ENCODE assay signal across 27 cellular contexts in the genomic region with DNA sequence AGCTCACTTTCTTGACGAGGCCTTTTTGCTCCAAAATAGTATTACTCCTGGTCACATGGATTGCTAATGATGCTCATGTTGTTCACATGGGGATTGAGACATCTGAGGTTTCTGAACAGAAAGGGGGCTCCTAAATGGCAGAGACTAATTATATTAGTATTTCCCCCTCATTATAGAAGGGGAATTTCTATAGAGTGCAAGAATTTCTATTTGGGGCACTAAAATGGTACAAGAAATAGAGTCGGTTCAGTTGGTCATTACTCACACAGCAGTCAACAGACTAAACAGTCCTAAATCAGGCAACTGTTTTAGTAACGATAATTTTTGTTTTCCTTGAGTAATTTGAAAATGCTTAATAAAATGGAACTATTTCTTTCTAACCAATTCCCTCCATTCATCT.
DNase-seq lines count a peak whose midpoint lies in the region; ATAC-seq and TF ChIP-seq lines count a peak whose summit lies in the region.
"Had no signal": no experiment of that assay in that cellular context is flagged by ENCODE, and none has a peak within 500 bp of the region (broad histone marks: within the 10 kb centered on the region; RNA-seq: fewer than 3 reads in every experiment).

No MANE protein-coding gene starts in this region.

- H3K9me3 ChIP-seq in RWPE2 (ENCODE audit: severe bottlenecking) = no peaks in the 10 kb centered on the region
- no peaks in the 10 kb centered on the region for H3K9me3 ChIP-seq in gastroesophageal sphincter
- no peaks in the 10 kb centered on the region for H3K9me3 ChIP-seq in spleen
- H3K9me3 ChIP-seq in WERI-Rb-1 (ENCODE audit: severe bottlenecking) = no peaks in the 10 kb centered on the region
- H3K9me3 ChIP-seq: ascending aorta, tibial nerve had no signal

- no peak for TF ChIP-seq POLR2A in gastroesophageal sphincter (IDR thresholded peaks at IDR 0.05)
- TF ChIP-seq POLR2A in spleen (IDR thresholded peaks at IDR 0.05) = no peak

- H3K27me3 ChIP-seq in RWPE2 (ENCODE audit: insufficient read depth, poor library complexity, severe bottlenecking) (no peaks in the 10 kb centered on the region), gastroesophageal sphincter (no peaks in the 10 kb centered on the region), spleen (replicated peaks in 1 of 7) (no peaks in the 10 kb centered on the region), WERI-Rb-1 (ENCODE audit: insufficient read depth, low read depth, severe bottlenecking) (no peaks in the 10 kb centered on the region)
- H3K27me3 ChIP-seq: ascending aorta, BLaER1, tibial nerve had no signal

- DNase-seq in HCEC 1CT (peak; percentile 24), RWPE2 (ENCODE audit: low spot score) (no peak), spleen (no peak), DMS53 (lab: John Stamatoyannopoulos, UW) (no peak), WERI-Rb-1 (no peak)
- DNase-seq: activated CD4-positive, alpha-beta T cell treated with anti-CD3 and anti-CD28 coated beads for 36 hours; activated T-cell treated with anti-CD3 and anti-CD28 coated beads for 4 hours; central memory CD4-positive, alpha-beta T cell; COR-L47; dermis blood vessel endothelial cell; DND-41; immature natural killer cell; mesendoderm; naive B cell; NCI-H1105; NCI-H345; NCI-H748 treated with DMSO at 0.1 percent for 48 hours; occipital lobe; stimulated activated CD4-positive, alpha-beta T cell treated with anti-CD3 and anti-CD28 coated beads, Interleukin-1b, Interleukin-23, amount 100 ng/mL, for 48 hours; stimulated activated CD8-positive, alpha-beta memory T cell treated with anti-CD3 and anti-CD28 coated beads, Interleukin-4, amount 100 ng/mL, for 48 hours had no signal

- H3K4me3 ChIP-seq in RWPE2 (ENCODE audit: severe bottlenecking) = no peak overlapping the region
- H3K4me3 ChIP-seq in gastroesophageal sphincter = no peak overlapping the region
- no peak overlapping the region for H3K4me3 ChIP-seq in spleen
- no peak overlapping the region for H3K4me3 ChIP-seq in WERI-Rb-1 (ENCODE audit: low read depth, low read length)
- H3K4me3 ChIP-seq: ascending aorta, BLaER1, skin epidermis, tibial nerve had no signal

- TF ChIP-seq CTCF in RWPE2 (IDR thresholded peaks at IDR 0.05; ENCODE audit: poor library complexity, severe bottlenecking) = no peak
- no peak for TF ChIP-seq CTCF in gastroesophageal sphincter (IDR thresholded peaks at IDR 0.05)
- no peak for TF ChIP-seq CTCF in spleen (IDR thresholded peaks at IDR 0.05 in 8 of 11, conservative IDR thresholded peaks at IDR 0.05 in 3 of 11)
- TF ChIP-seq CTCF in WERI-Rb-1 (IDR thresholded peaks at IDR 0.05; ENCODE audit: low read depth, low read length) = no peak

- H3K27ac ChIP-seq in RWPE2 (ENCODE audit: poor library complexity, severe bottlenecking) = peak overlapping the region; percentile 26
- peak overlapping the region in 3 of 4 donors; percentile 24 to 50 (median 30) for H3K27ac ChIP-seq in gastroesophageal sphincter
- H3K27ac ChIP-seq in spleen = peak overlapping the region in 5 of 8 donors; percentile 10 to 66 (median 40)
- no peak overlapping the region for H3K27ac ChIP-seq in WERI-Rb-1
- H3K27ac ChIP-seq: ascending aorta, BLaER1 had no signal

- intact Hi-C loops in spleen (cut with DNase I; ENCODE audit: low total_unique reads) = no loop called here

- WGBS in gastroesophageal sphincter (ENCODE audit: low coverage in 1 of 2), 2 donors = 54 to 63% methylated on average over 2 to 3 of the region's 3 CpGs
- WGBS in spleen, 5 donors = 74 to 91% (median 83%) methylated on average over 3 of the region's 3 CpGs

- H3K4me1 ChIP-seq in RWPE2 (ENCODE audit: insufficient read depth, poor library complexity, severe bottlenecking) = peaks cover 40% of the 10 kb centered on the region
- H3K4me1 ChIP-seq in gastroesophageal sphincter = peaks cover 0 to 15% (median 5%) of the 10 kb centered on the region in 3 donors
- H3K4me1 ChIP-seq in spleen = peaks cover 0 to 35% (median 15%) of the 10 kb centered on the region in 6 donors

- ATAC-seq in RWPE2 (ENCODE audit: low read depth) (no peak), gastroesophageal sphincter (no peak), HG02884 (IDR thresholded peaks at IDR 0.05; ENCODE audit: unreplicated experiment) (no peak), HG02642 (IDR thresholded peaks at IDR 0.05; ENCODE audit: poor library complexity, unreplicated experiment) (no peak)
- ATAC-seq: activated CD4-positive, alpha-beta T cell treated with anti-CD3 and anti-CD28 coated beads for 36 hours had no signal

- no peak for TF ChIP-seq EP300 in gastroesophageal sphincter (IDR thresholded peaks at IDR 0.05)

- H3K36me3 ChIP-seq in RWPE2 (ENCODE audit: low read depth) = no peaks in the 10 kb centered on the region
- H3K36me3 ChIP-seq in gastroesophageal sphincter = no peaks in the 10 kb centered on the region
- H3K36me3 ChIP-seq in spleen = no peaks in the 10 kb centered on the region
- no peaks in the 10 kb centered on the region for H3K36me3 ChIP-seq in WERI-Rb-1
- H3K36me3 ChIP-seq: ascending aorta, BLaER1, tibial nerve had no signal
